In the genomic region with DNA sequence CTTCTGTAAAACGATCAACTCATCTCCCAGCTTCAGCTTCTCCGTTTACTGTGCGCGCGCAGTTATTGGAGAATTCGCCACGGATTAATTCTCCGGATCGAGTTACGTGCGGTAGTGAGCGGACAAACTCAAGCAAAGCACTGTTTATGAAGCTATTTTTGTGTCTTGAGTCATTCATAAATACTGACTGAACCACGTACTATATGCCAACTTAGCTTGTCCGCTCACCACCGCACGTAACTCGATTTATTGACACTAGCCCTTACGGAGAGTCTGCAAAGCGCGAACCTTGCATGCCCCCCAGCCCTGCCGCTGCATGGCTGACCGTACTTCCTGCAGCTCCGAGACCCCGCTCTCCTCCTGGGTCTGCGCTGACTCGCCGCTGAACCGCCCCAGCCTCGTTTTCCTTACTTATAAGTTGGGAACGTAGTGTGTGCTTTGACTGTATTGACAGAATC, we compare ENCODE assay signal across 8 cellular contexts. TPM values are rescaled to one million over a fixed set of nuclear protein-coding genes. Genes with fewer than 3 reads are reported as not detected.
DNase-seq lines count a peak whose midpoint lies in the region; ATAC-seq and TF ChIP-seq lines count a peak whose summit lies in the region.

No MANE protein-coding gene starts in this region.

- H3K27ac Mint-ChIP-seq in T-helper 2 cell treated with Interferon-gamma antibody and Interleukin-4, amounts not matched to agents 5 μg/mL and 100 μg/mL, for 36 hours, result peak overlapping the region; percentile 83

- H3K9ac ChIP-seq in HUES6 (ENCODE audit: low read length) (peak overlapping the region; percentile 83), muscle layer of colon (ENCODE audit: low read length) (peak overlapping the region; percentile 74)

- ATAC-seq in GM19467 (IDR thresholded peaks at IDR 0.05; ENCODE audit: unreplicated experiment) (peak; percentile 13), upper lobe of right lung (peak; percentile 1)

- intact Hi-C loops in upper lobe of right lung (cut with DNase I), result loop anchor here (10.0 kb wide), 1 partner anchor 68 kb away; the partner anchor contains the start of gene PRKAB2

- H3K4me1 Mint-ChIP-seq in T-helper 2 cell treated with Interferon-gamma antibody and Interleukin-4, amounts not matched to agents 5 μg/mL and 100 μg/mL, for 36 hours (ENCODE audit: low read depth), result peaks cover 39% of the 10 kb centered on the region

- H3K4me3 Mint-ChIP-seq in T-helper 2 cell treated with Interferon-gamma antibody and Interleukin-4, amounts not matched to agents 5 μg/mL and 100 μg/mL, for 36 hours, result peak overlapping the region; percentile 90

- H3K4me3 ChIP-seq in HUES6 (ENCODE audit: low read depth, low read length) (peak overlapping the region; percentile 83), muscle layer of colon (ENCODE audit: low read depth in 1 of 2, low read length in 2 of 2) (peak overlapping the region; percentile 93 to 98), upper lobe of right lung (peak overlapping the region; percentile 95)

- H3K36me3 ChIP-seq in HUES6 (ENCODE audit: control insufficient read depth, insufficient read depth, low read length) (peaks cover 4% of the 10 kb centered on the region; the same call in 1 of the 2 replicates), muscle layer of colon (ENCODE audit: insufficient read depth, low read length) (no peaks in the 10 kb centered on the region), upper lobe of right lung (no peaks in the 10 kb centered on the region)

- H3K9me3 Mint-ChIP-seq in T-helper 2 cell treated with Interferon-gamma antibody and Interleukin-4, amounts not matched to agents 5 μg/mL and 100 μg/mL, for 36 hours, result no peaks in the 10 kb centered on the region

- peak overlapping the region; percentile 78; the same call in 1 of the 2 replicates for H3K27ac ChIP-seq in HUES6 (ENCODE audit: low read depth, low read length)
- H3K27ac ChIP-seq in epithelial cell of prostate, result peak overlapping the region; percentile 71
- H3K27ac ChIP-seq in muscle layer of colon (ENCODE audit: low read depth, low read length), result peak overlapping the region; percentile 88
- H3K27ac ChIP-seq in upper lobe of right lung, result peak overlapping the region; percentile 87

- H3K36me3 Mint-ChIP-seq in T-helper 2 cell treated with Interferon-gamma antibody and Interleukin-4, amounts not matched to agents 5 μg/mL and 100 μg/mL, for 36 hours (ENCODE audit: low read depth), result peaks cover 14% of the 10 kb centered on the region

- no peak for TF ChIP-seq CTCF in upper lobe of right lung (IDR thresholded peaks at IDR 0.05)

- peaks cover 2% of the 10 kb centered on the region; the same call in 1 of the 2 replicates for H3K9me3 ChIP-seq in HUES6 (ENCODE audit: control insufficient read depth, insufficient read depth, low read depth, low read length)
- H3K9me3 ChIP-seq in muscle layer of colon (ENCODE audit: low read length), result no peaks in the 10 kb centered on the region
- no peaks in the 10 kb centered on the region for H3K9me3 ChIP-seq in upper lobe of right lung

- peaks cover 4% of the 10 kb centered on the region for H3K27me3 Mint-ChIP-seq in T-helper 2 cell treated with Interferon-gamma antibody and Interleukin-4, amounts not matched to agents 5 μg/mL and 100 μg/mL, for 36 hours (ENCODE audit: low read depth)

- DNase-seq in DMS114 treated with DMSO at 0.1 percent for 48 hours (lab: John Stamatoyannopoulos, UW; ENCODE audit: unreplicated experiment), result peak; percentile 76
- DNase-seq in T-helper 2 cell treated with Interferon-gamma antibody and Interleukin-4, amounts not matched to agents 5 μg/mL and 100 μg/mL, for 36 hours (ENCODE audit: low spot score), result no peak
- no peak for DNase-seq in epithelial cell of prostate (ENCODE audit: low read depth, low spot score)
- peak; percentile 70 for DNase-seq in upper lobe of right lung
- no peak for DNase-seq in NCI-H2029 treated with DMSO at 0.1 percent for 48 hours (lab: John Stamatoyannopoulos, UW)

- H3K4me1 ChIP-seq in HUES6 (ENCODE audit: control insufficient read depth, insufficient read depth, low read length) (peaks cover 35% of the 10 kb centered on the region), muscle layer of colon (ENCODE audit: insufficient read depth, low read length) (peaks cover 13% of the 10 kb centered on the region), upper lobe of right lung (peaks cover 16% of the 10 kb centered on the region)

- H3K27me3 ChIP-seq in HUES6 (ENCODE audit: control insufficient read depth, insufficient read depth, low read length) (no peaks in the 10 kb centered on the region), muscle layer of colon (ENCODE audit: control insufficient read depth in 1 of 2, insufficient read depth in 2 of 2, low read length in 2 of 2) (no peaks in the 10 kb centered on the region), upper lobe of right lung (no peaks in the 10 kb centered on the region)

RNA-seq across cellular contexts. Expression of gene CHD1L, which starts 0.8 kb away (rescaled TPM):
- 36.2 TPM for total RNA-seq in upper lobe of right lung

RNA-seq across cellular contexts. Expression of gene FMO5, which starts 18.1 kb away (rescaled TPM):
- total RNA-seq in upper lobe of right lung, result 95.9 TPM

Comparison
In these comparisons a context has a peak if more than half of its experiments do, and no peak if none do; other contexts are left out.
1. DNase-seq: peak in DMS114 treated with DMSO at 0.1 percent for 48 hours (single experiment) and upper lobe of right lung (single experiment); none in T-helper 2 cell treated with Interferon-gamma antibody and Interleukin-4, amounts not matched to agents 5 μg/mL and 100 μg/mL, for 36 hours (single experiment), epithelial cell of prostate (single experiment) and NCI-H2029 treated with DMSO at 0.1 percent for 48 hours (single experiment).
2. Peak in every context shown above with its lines, with median percentiles within 50 percentile points of each other: H3K27ac ChIP-seq and H3K4me3 ChIP-seq.